In the genomic region with DNA sequence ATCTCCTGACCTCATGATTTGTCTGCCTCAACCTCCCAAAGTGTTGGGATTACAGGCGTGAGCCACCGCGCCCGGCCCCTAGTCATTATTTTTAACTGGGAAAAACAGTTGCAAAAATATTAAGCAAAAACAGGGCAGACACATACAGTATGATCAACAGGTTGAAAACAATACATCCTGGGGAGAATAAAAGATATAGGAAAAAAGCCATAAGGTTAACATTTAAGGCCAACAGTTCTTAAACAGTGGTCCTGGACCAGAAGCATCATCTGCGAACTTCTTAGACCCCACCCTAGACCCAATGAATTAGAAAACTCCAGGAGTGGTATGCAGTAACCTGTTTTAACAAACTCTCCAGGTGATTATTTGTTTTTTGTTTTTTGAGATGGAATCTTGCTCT, we compare ENCODE assay signal across 24 cellular contexts. TPM values are rescaled to one million over a fixed set of nuclear protein-coding genes. Genes with fewer than 3 reads are reported as not detected.
A peak's percentile ranks its signal among the peaks of the same experiment; 100 is the strongest.
DNase-seq lines count a peak whose midpoint lies in the region; ATAC-seq, FAIRE-seq and TF ChIP-seq lines count a peak whose summit lies in the region.
"Had no signal": no experiment of that assay in that cellular context is flagged by ENCODE, and none has a peak within 500 bp of the region (broad histone marks: within the 10 kb centered on the region; RNA-seq: fewer than 3 reads in every experiment).

No MANE protein-coding gene starts in this region.

- H2BK5ac ChIP-seq in mesenchymal stem cell (ENCODE audit: low read depth, low read length, poor library complexity, severe bottlenecking), result peak overlapping the region; percentile 9

- H3K9me3 ChIP-seq in HEK293 (ENCODE audit: control insufficient read depth, insufficient read depth, low read depth, low read length), result no peaks in the 10 kb centered on the region
- no peaks in the 10 kb centered on the region for H3K9me3 ChIP-seq in mesenchymal stem cell (ENCODE audit: control insufficient read depth, low read length)
- no peaks in the 10 kb centered on the region for H3K9me3 ChIP-seq in HepG2 (ENCODE audit: low read length)
- H3K9me3 ChIP-seq: SK-N-SH had no signal

- CTCF ChIA-PET in HEK293 (lab: Yijun Ruan, JAX) (interaction anchor here (0.6 kb wide), 1 partner anchor 91 kb away, joined by 3 read pairs; no protein-coding TSS in a partner anchor), RWPE1 (lab: Yijun Ruan, JAX) (interaction anchor here (0.5 to 0.9 kb wide), 3 partner anchors 14 to 36 kb away, joined by 3 to 4 read pairs (median 3); no protein-coding TSS in a partner anchor), HepG2 (lab: Yijun Ruan, JAX; ENCODE audit: low intra/inter-chr PET ratio, low total read pairs) (no interaction called here)

- no peak overlapping the region for H3K14ac ChIP-seq in mesenchymal stem cell (ENCODE audit: low read length in 2 of 2)

- H2BK120ac ChIP-seq in mesenchymal stem cell (ENCODE audit: low read depth, low read length), result no peak overlapping the region

- no peak overlapping the region for H4K8ac ChIP-seq in mesenchymal stem cell (ENCODE audit: low read length)

- H3K4me2 ChIP-seq in mesenchymal stem cell (ENCODE audit: low read length, poor library complexity, severe bottlenecking), result no peak overlapping the region
- no peak overlapping the region for H3K4me2 ChIP-seq in HepG2 (ENCODE audit: low read depth, low read length)
- H3K4me2 ChIP-seq: BLaER1 had no signal

- TF ChIP-seq CTCF in HEK293 (tag by site-specific recombination; IDR thresholded peaks at IDR 0.05), result no peak
- no peak for TF ChIP-seq CTCF in RWPE1 (conservative IDR thresholded peaks at IDR 0.05; ENCODE audit: low read depth)
- no peak for TF ChIP-seq CTCF in HepG2 (CRISPR knock-in tag; IDR thresholded peaks at IDR 0.05)

- no peaks in the 10 kb centered on the region for H3K79me1 ChIP-seq in mesenchymal stem cell (replicated peaks; ENCODE audit: low read length, poor library complexity, severe bottlenecking)

- peaks cover 23% of the 10 kb centered on the region for H4K20me1 ChIP-seq in HepG2 (ENCODE audit: insufficient read depth, low read length)

- H3K18ac ChIP-seq in mesenchymal stem cell (ENCODE audit: low read depth in 1 of 2, low read length in 2 of 2), result no peak overlapping the region

- TF ChIP-seq RAD21 in HepG2 (CRISPR knock-in tag; IDR thresholded peaks at IDR 0.05), result no peak

- H2BK12ac ChIP-seq in mesenchymal stem cell (ENCODE audit: low read length in 2 of 2), result no peak overlapping the region

- DNase-seq in RWPE1 (ENCODE audit: low spot score) (no peak), mesenchymal stem cell (no peak), sciatic nerve (ENCODE audit: low spot score) (peak; percentile 2), HepG2 (ENCODE audit: low spot score) (no peak), GM12891 (ENCODE audit: insufficient read length, low spot score) (no peak)
- DNase-seq: CD4-positive, CD25-positive, alpha-beta regulatory T cell; DMS153; H7; NCI-H1048; NCI-H1417; NCI-H1694; NCI-H2081; NCI-H2227 treated with DMSO at 0.1 percent for 48 hours; NCI-H510A; NCI-H69; SK-N-SH had no signal

- H3K27me3 ChIP-seq in mesenchymal stem cell (ENCODE audit: control insufficient read depth in 1 of 2, insufficient read depth in 1 of 2, low read length in 2 of 2) (no peaks in the 10 kb centered on the region), HepG2 (ENCODE audit: control insufficient read depth in 1 of 2, insufficient read depth in 2 of 2, low read length in 2 of 2) (no peaks in the 10 kb centered on the region; a peak in 1 of 5 replicates)
- H3K27me3 ChIP-seq: BLaER1 had no signal

- in situ Hi-C loops in HepG2 (cut with HindIII; ENCODE audit: extremely low pct_ligation_motif_present, low pct_unique_long_range_greater_than_20kb), result no loop called here

- no peak overlapping the region for H4K91ac ChIP-seq in mesenchymal stem cell (ENCODE audit: low read length)

- no TSS peak for BruUV-seq in HepG2 (replicated peaks; lab: Mats Ljungman, UMichigan)

- H3K36me3 ChIP-seq in HEK293 (ENCODE audit: control insufficient read depth in 2 of 2, insufficient read depth in 1 of 2, low read length in 2 of 2) (no peaks in the 10 kb centered on the region; a peak in 1 of 3 replicates), mesenchymal stem cell (ENCODE audit: control insufficient read depth in 1 of 2, insufficient read depth in 2 of 2, low read depth in 1 of 2, low read length in 2 of 2) (peaks cover 9 to 24% of the 10 kb centered on the region in 2 experiments), HepG2 (replicated peaks in 1 of 2; ENCODE audit: control insufficient read depth in 1 of 2, insufficient read depth in 2 of 2, low read length in 2 of 2) (peaks cover 0 to 3% of the 10 kb centered on the region in 2 experiments; a peak in 2 of 5 replicates)

- H3K4me1 ChIP-seq in HEK293 (ENCODE audit: control insufficient read depth, insufficient read depth, low read length), result peaks cover 3% of the 10 kb centered on the region; the same call in 1 of the 2 replicates
- peaks cover 10% of the 10 kb centered on the region for H3K4me1 ChIP-seq in mesenchymal stem cell (ENCODE audit: control insufficient read depth, insufficient read depth, low read depth, low read length)
- peaks cover 34% of the 10 kb centered on the region for H3K4me1 ChIP-seq in HepG2 (ENCODE audit: insufficient read depth, low read length)

- FAIRE-seq in HepG2 (lab: Jason Lieb, UNC) (no peak), GM12891 (lab: Jason Lieb, UNC) (no peak)
- FAIRE-seq: A204.1, GM18507, RCC 7860 had no signal

- intact Hi-C loops in sciatic nerve (cut with DNase I) (no loop called here), HepG2 (cut with micrococcal nuclease; ENCODE audit: unreplicated experiment) (loop anchor here (5.0 kb wide), 1 partner anchor 46 kb away; no protein-coding TSS in a partner anchor)

- TF ChIP-seq EP300 in HepG2 (IDR thresholded peaks at IDR 0.05; ENCODE audit: low read depth in 2 of 2, low read length in 2 of 2) (no peak), HepG2 (CRISPR knock-in tag; IDR thresholded peaks at IDR 0.05; ENCODE audit: borderline replicate concordance) (no peak)

- H3K79me2 ChIP-seq in HepG2 (ENCODE audit: insufficient read depth, low read length), result peaks cover 73% of the 10 kb centered on the region

- POLR2A ChIA-PET in HEK293 (lab: Yijun Ruan, JAX), result no interaction called here
- POLR2A ChIA-PET in RWPE1 (lab: Yijun Ruan, JAX; ENCODE audit: low non-redundant PET), result interaction anchor here (0.7 kb wide), 1 partner anchor 62 kb away, joined by 4 read pairs; no protein-coding TSS in a partner anchor
- POLR2A ChIA-PET in HepG2 (lab: Yijun Ruan, JAX), result no interaction called here

- H3K27ac ChIP-seq in HEK293 (ENCODE audit: extremely low read depth, low read depth, low read length) (no peak overlapping the region), RWPE1 (peak overlapping the region; percentile 12; the same call in 1 of the 2 replicates), mesenchymal stem cell (ENCODE audit: low read length, poor library complexity, severe bottlenecking) (no peak overlapping the region), HepG2 (ENCODE audit: extremely low read length, insufficient read depth, low read length) (no peak overlapping the region)
- H3K27ac ChIP-seq: BLaER1, KMS-11 had no signal

- no peak for ATAC-seq in sciatic nerve
- no peak for ATAC-seq in HepG2
- no peak for ATAC-seq in HG02870 (IDR thresholded peaks at IDR 0.05; ENCODE audit: unreplicated experiment)
- no peak for ATAC-seq in HG03354 (IDR thresholded peaks at IDR 0.05; ENCODE audit: poor library complexity, severe bottlenecking, unreplicated experiment)

- H2AK5ac ChIP-seq in mesenchymal stem cell (ENCODE audit: low read length, severe bottlenecking), result no peak overlapping the region

- H3K9ac ChIP-seq in mesenchymal stem cell (ENCODE audit: low read length) (peak overlapping the region; percentile 99), HepG2 (ENCODE audit: insufficient read depth, low read depth, low read length) (no peak overlapping the region)
- H3K9ac ChIP-seq: BLaER1, KMS-11, SK-N-SH had no signal

- 96% methylated on average over 5 of the region's 5 CpGs for WGBS in mesenchymal stem cell
- 99% methylated on average over 5 of the region's 5 CpGs for WGBS in HepG2 (ENCODE audit: low lambda C conversion rate)

- H2AFZ ChIP-seq in mesenchymal stem cell (ENCODE audit: low read depth, low read length), result no peak overlapping the region
- no peak overlapping the region for H2AFZ ChIP-seq in HepG2 (ENCODE audit: low read length)

- no peak overlapping the region for H3K23ac ChIP-seq in mesenchymal stem cell (ENCODE audit: low read length in 2 of 2)

- TF ChIP-seq POLR2A in HepG2 (IDR thresholded peaks at IDR 0.05; ENCODE audit: insufficient read depth in 1 of 2, low read depth in 2 of 2, low read length in 2 of 2), result no peak
- no peak for TF ChIP-seq POLR2A in GM12891 (IDR thresholded peaks at IDR 0.05; ENCODE audit: low read depth, low read length)

- no peak overlapping the region for H2BK15ac ChIP-seq in mesenchymal stem cell (ENCODE audit: low read depth, poor library complexity, severe bottlenecking)

- H3K4ac ChIP-seq in mesenchymal stem cell (ENCODE audit: low read depth in 1 of 2, low read length in 2 of 2), result no peak overlapping the region

- H3K4me3 ChIP-seq in HEK293 (ENCODE audit: low read depth, low read length) (no peak overlapping the region), mesenchymal stem cell (ENCODE audit: insufficient read depth in 1 of 2, low read depth in 1 of 2, low read length in 2 of 2) (no peak overlapping the region), HepG2 (replicated peaks in 1 of 3; ENCODE audit: insufficient read depth in 1 of 3, low read depth in 2 of 3, low read length in 3 of 3) (no peak overlapping the region)
- H3K4me3 ChIP-seq: BLaER1 had no signal

RNA-seq across cellular contexts. Expression of gene UBE2H, which starts 6.5 kb away (rescaled TPM):
- 81.2 TPM for polyA plus RNA-seq in mesenchymal stem cell (2013, experiment 1 of 2)
- 91.4 TPM for polyA plus RNA-seq in mesenchymal stem cell (2013, experiment 2 of 2)
- 92.1 TPM for total RNA-seq in sciatic nerve
- 15.5 and 18.7 TPM in 2 replicates for total RNA-seq in HepG2 (2016; rRNA removed; fragmentation: Illumina TruSeq; extraction: Trizol)
- 1.3 and 1.9 TPM in 2 replicates for total RNA-seq in HepG2 (2016; cell fraction: cytosol; rRNA removed; fragmentation: Illumina TruSeq; extraction: Trizol; ENCODE audit: low read depth)
- total RNA-seq in HepG2 (2016; cell fraction: insoluble cytoplasmic fraction; rRNA removed; fragmentation: Illumina TruSeq; extraction: Trizol), result 15.7 and 16.2 TPM in 2 replicates
- 6.7 and 8.2 TPM in 2 replicates for total RNA-seq in HepG2 (2016; cell fraction: membrane; rRNA removed; fragmentation: Illumina TruSeq; extraction: Trizol)
- total RNA-seq in HepG2 (2016; cell fraction: nucleus; rRNA removed; fragmentation: Illumina TruSeq; extraction: Trizol), result 17.1 and 18.4 TPM in 2 replicates
- polyA plus RNA-seq in HepG2 (2011; rRNA removed), result 40.1 and 43.7 TPM in 2 replicates
- polyA plus RNA-seq in HepG2 (2011; cell fraction: cytosol; rRNA removed), result 13.5 and 24.5 TPM in 2 replicates
- polyA plus RNA-seq in HepG2 (2011; cell fraction: nucleus; rRNA removed), result 22.5 and 32.8 TPM in 2 replicates
- 50.8 and 52.0 TPM in 2 replicates for polyA plus RNA-seq in HepG2 (2012)
- 1.9 TPM in 2 replicates for polyA plus RNA-seq in HepG2 (2016; cell fraction: cytosol; fragmentation: Illumina TruSeq; extraction: Trizol; ENCODE audit: low read depth)
- polyA plus RNA-seq in HepG2 (2016; cell fraction: insoluble cytoplasmic fraction; fragmentation: Illumina TruSeq; extraction: Trizol; ENCODE audit: low read depth), result 17.0 and 20.2 TPM in 2 replicates
- 3.6 and 3.8 TPM in 2 replicates for polyA plus RNA-seq in HepG2 (2016; cell fraction: membrane; fragmentation: Illumina TruSeq; extraction: Trizol; ENCODE audit: low read depth)
- 20.8 TPM in 2 replicates for polyA plus RNA-seq in HepG2 (2016; cell fraction: nucleus; fragmentation: Illumina TruSeq; extraction: Trizol; ENCODE audit: insufficient read depth, low read depth)
- 21.8 and 29.4 TPM in 2 replicates for polyA minus RNA-seq in HepG2 (2011; rRNA and poly(A)+ RNA removed; ENCODE audit: low replicate concordance)
- 24.0 and 36.2 TPM in 2 replicates for polyA minus RNA-seq in HepG2 (2011; cell fraction: cytosol; rRNA and poly(A)+ RNA removed)
- polyA minus RNA-seq in HepG2 (2011; cell fraction: nucleus; rRNA and poly(A)+ RNA removed), result 60.9 and 63.9 TPM in 2 replicates
- polyA plus RNA-seq in GM12891 (2012; ENCODE audit: low read depth, missing spikeins), result 20.4 TPM
